1 cellular context compared by ENCODE assay signal in genomic region chr19:47112664-47113445, GRCh38.
TF ChIP-seq lines count a peak whose summit lies in the region.

No MANE protein-coding gene starts in this region.

TF ChIP-seq in HEK293, 187 proteins besides CTCF, POLR2A, EP300 and RAD21 (continued from another document and continues in another):
- TF ChIP-seq PRDM2 (tag by site-specific recombination; IDR thresholded peaks at IDR 0.05; ENCODE audit: borderline replicate concordance) (no peak), ZNF510 (tag by site-specific recombination; IDR thresholded peaks at IDR 0.05; ENCODE audit: insufficient replicate concordance) (no peak), HOXC10 (CRISPR knock-in tag; IDR thresholded peaks at IDR 0.05) (no peak), EGR2 (tag by site-specific recombination; IDR thresholded peaks at IDR 0.05; ENCODE audit: low read depth) (peak; percentile 85), ZBTB20 (tag by site-specific recombination; IDR thresholded peaks at IDR 0.05) (peak; percentile 52; the same call in 1 of the 2 replicates), IKZF3 (tag by site-specific recombination; IDR thresholded peaks at IDR 0.05) (no peak; the same call in 1 of the 2 replicates), ZNF114 (tag by site-specific recombination; IDR thresholded peaks at IDR 0.05) (no peak), ZNF416 (tag by site-specific recombination; IDR thresholded peaks at IDR 0.05) (no peak), ZNF48 (tag by site-specific recombination; IDR thresholded peaks at IDR 0.05) (no peak), GLIS2 (tag by site-specific recombination; IDR thresholded peaks at IDR 0.05) (no peak; the same call in 1 of the 2 replicates), ZNF664 (tag by site-specific recombination; IDR thresholded peaks at IDR 0.05) (no peak; the same call in 1 of the 2 replicates), ZNF555 (tag by site-specific recombination; conservative IDR thresholded peaks at IDR 0.05) (no peak), SALL2 (tag by site-specific recombination; IDR thresholded peaks at IDR 0.05; ENCODE audit: borderline replicate concordance) (no peak), ZNF157 (tag by site-specific recombination; IDR thresholded peaks at IDR 0.05) (no peak), ZNF350 (tag by site-specific recombination; IDR thresholded peaks at IDR 0.05) (no peak), ZNF324 (tag by site-specific recombination; IDR thresholded peaks at IDR 0.05) (peak; percentile 27; the same call in 1 of the 2 replicates), ZNF473 (tag by site-specific recombination; IDR thresholded peaks at IDR 0.05) (no peak), ZBTB48 (tag by site-specific recombination; IDR thresholded peaks at IDR 0.05) (peak; percentile 44; the same call in 1 of the 2 replicates), YY2 (tag by site-specific recombination; IDR thresholded peaks at IDR 0.05) (peak; percentile 30; the same call in 1 of the 2 replicates), HOXD13 (CRISPR knock-in tag; IDR thresholded peaks at IDR 0.05; ENCODE audit: borderline replicate concordance) (no peak), ZSCAN16 (tag by site-specific recombination; IDR thresholded peaks at IDR 0.05) (0 out of 2 replicates have a peak, but pooled peaks have one; percentile 28), ZNF211 (tag by site-specific recombination; IDR thresholded peaks at IDR 0.05; ENCODE audit: low read depth) (no peak), ZSCAN23 (tag by site-specific recombination; IDR thresholded peaks at IDR 0.05) (no peak), ZNF184 (tag by site-specific recombination; IDR thresholded peaks at IDR 0.05) (no peak), ZNF354C (tag by site-specific recombination; IDR thresholded peaks at IDR 0.05; ENCODE audit: borderline replicate concordance, low read depth) (no peak), SP7 (tag by site-specific recombination; IDR thresholded peaks at IDR 0.05) (peak; percentile 19), PATZ1 (tag by site-specific recombination; IDR thresholded peaks at IDR 0.05) (peak; percentile 96), ZNF394 (tag by site-specific recombination; IDR thresholded peaks at IDR 0.05; ENCODE audit: borderline replicate concordance) (peak; percentile 43; the same call in 1 of the 2 replicates), GLI2 (tag by site-specific recombination; IDR thresholded peaks at IDR 0.05; ENCODE audit: borderline replicate concordance, low read depth) (no peak), ZNF677 (tag by site-specific recombination; IDR thresholded peaks at IDR 0.05) (no peak), ZBTB8A (tag by site-specific recombination; IDR thresholded peaks at IDR 0.05) (peak; percentile 84), ZNF707 (tag by site-specific recombination; IDR thresholded peaks at IDR 0.05) (no peak), ZFP37 (tag by site-specific recombination; IDR thresholded peaks at IDR 0.05) (peak; percentile 97), ZFP3 (tag by site-specific recombination; IDR thresholded peaks at IDR 0.05; ENCODE audit: low read depth) (no peak), ZNF660 (tag by site-specific recombination; IDR thresholded peaks at IDR 0.05) (no peak; the same call in none of the 2 replicates), ZNF280D (tag by site-specific recombination; IDR thresholded peaks at IDR 0.05) (peak; percentile 85), OVOL3 (tag by site-specific recombination; IDR thresholded peaks at IDR 0.05) (peak; percentile 72; the same call in 1 of the 2 replicates), ZNF658 (tag by site-specific recombination; IDR thresholded peaks at IDR 0.05) (no peak), ZNF610 (tag by site-specific recombination; IDR thresholded peaks at IDR 0.05; ENCODE audit: borderline replicate concordance) (peak; percentile 77), KLF1 (tag by site-specific recombination; IDR thresholded peaks at IDR 0.05) (no peak), ZNF391 (tag by site-specific recombination; IDR thresholded peaks at IDR 0.05; ENCODE audit: borderline replicate concordance, low read depth) (peak; percentile 73; the same call in 1 of the 2 replicates), PRDM10 (tag by site-specific recombination; IDR thresholded peaks at IDR 0.05) (peak; percentile 58; the same call in 1 of the 2 replicates), ZFHX2 (tag by site-specific recombination; conservative IDR thresholded peaks at IDR 0.05) (peak; percentile 91), SETDB1 (IDR thresholded peaks at IDR 0.05; ENCODE audit: insufficient read length, low read length) (no peak)
- TF ChIP-seq, protein P1, sequence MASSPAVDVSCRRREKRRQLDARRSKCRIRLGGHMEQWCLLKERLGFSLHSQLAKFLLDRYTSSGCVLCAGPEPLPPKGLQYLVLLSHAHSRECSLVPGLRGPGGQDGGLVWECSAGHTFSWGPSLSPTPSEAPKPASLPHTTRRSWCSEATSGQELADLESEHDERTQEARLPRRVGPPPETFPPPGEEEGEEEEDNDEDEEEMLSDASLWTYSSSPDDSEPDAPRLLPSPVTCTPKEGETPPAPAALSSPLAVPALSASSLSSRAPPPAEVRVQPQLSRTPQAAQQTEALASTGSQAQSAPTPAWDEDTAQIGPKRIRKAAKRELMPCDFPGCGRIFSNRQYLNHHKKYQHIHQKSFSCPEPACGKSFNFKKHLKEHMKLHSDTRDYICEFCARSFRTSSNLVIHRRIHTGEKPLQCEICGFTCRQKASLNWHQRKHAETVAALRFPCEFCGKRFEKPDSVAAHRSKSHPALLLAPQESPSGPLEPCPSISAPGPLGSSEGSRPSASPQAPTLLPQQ (tag by site-specific recombination; IDR thresholded peaks at IDR 0.05) = no peak; the same call in 1 of the 2 replicates
- TF ChIP-seq, protein P2, sequence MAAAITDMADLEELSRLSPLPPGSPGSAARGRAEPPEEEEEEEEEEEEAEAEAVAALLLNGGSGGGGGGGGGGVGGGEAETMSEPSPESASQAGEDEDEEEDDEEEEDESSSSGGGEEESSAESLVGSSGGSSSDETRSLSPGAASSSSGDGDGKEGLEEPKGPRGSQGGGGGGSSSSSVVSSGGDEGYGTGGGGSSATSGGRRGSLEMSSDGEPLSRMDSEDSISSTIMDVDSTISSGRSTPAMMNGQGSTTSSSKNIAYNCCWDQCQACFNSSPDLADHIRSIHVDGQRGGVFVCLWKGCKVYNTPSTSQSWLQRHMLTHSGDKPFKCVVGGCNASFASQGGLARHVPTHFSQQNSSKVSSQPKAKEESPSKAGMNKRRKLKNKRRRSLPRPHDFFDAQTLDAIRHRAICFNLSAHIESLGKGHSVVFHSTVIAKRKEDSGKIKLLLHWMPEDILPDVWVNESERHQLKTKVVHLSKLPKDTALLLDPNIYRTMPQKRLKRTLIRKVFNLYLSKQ (tag by site-specific recombination; IDR thresholded peaks at IDR 0.05; ENCODE audit: borderline replicate concordance) = no peak
- TF ChIP-seq, protein P3, sequence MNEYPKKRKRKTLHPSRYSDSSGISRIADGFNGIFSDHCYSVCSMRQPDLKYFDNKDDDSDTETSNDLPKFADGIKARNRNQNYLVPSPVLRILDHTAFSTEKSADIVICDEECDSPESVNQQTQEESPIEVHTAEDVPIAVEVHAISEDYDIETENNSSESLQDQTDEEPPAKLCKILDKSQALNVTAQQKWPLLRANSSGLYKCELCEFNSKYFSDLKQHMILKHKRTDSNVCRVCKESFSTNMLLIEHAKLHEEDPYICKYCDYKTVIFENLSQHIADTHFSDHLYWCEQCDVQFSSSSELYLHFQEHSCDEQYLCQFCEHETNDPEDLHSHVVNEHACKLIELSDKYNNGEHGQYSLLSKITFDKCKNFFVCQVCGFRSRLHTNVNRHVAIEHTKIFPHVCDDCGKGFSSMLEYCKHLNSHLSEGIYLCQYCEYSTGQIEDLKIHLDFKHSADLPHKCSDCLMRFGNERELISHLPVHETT (tag by site-specific recombination; IDR thresholded peaks at IDR 0.05) = no peak
